Comparison of ENCODE assay signal across 8 cellular contexts in the genomic region with DNA sequence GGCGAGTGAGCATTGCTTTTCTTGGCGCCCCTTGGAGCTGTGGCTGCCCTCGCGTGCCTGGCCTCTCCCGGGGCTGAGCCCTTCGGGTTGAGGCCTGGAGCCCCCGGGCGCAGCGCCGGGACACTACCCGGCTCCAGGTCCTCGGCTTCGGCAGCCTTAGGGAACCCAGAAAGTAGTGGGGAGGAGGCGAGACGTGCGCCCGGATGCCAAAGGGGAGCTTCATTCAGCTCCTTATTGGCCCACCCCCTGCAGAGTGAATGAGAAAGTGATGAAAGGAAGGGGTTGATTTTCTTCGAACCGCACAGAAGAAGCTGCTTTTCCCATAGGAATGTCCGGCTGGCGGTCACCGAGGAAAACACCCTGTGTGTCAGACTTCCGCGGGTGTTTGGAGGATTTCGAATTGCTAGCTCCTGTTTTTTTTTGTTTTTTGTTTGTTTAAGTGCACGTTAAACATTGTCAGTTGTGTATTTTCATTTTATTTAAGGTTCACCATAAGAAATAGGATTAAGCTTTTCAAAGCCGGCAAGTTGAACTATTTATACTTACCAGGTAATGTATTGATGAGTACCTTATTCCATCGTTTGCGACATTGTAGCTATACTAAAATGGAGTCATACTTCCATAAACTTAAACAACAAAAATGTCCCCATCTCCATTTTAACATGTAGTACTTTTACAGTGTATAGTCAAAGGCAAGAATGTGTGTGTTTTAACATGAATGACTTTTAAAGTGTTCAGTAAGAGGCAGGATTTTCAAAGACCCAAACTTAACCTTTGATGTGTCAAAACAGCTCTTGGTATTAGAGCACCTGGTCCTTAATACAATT. TPM values are rescaled to one million over a fixed set of nuclear protein-coding genes. Genes with fewer than 3 reads are reported as not detected.
A peak's percentile ranks its signal among the peaks of the same experiment; 100 is the strongest.
DNase-seq lines count a peak whose midpoint lies in the region; ATAC-seq, FAIRE-seq and TF ChIP-seq lines count a peak whose summit lies in the region.

No MANE protein-coding gene starts in this region.

- TF ChIP-seq EP300 in GM12878 (IDR thresholded peaks at IDR 0.05; ENCODE audit: borderline replicate concordance in 1 of 2, control insufficient read depth in 1 of 2, low read depth in 2 of 2, low read length in 2 of 2), result no peak

- H4K20me1 ChIP-seq in OCI-LY3 (ENCODE audit: insufficient read depth, low read length), result peaks cover 4% of the 10 kb centered on the region; the same call in 1 of the 2 replicates
- no peaks in the 10 kb centered on the region for H4K20me1 ChIP-seq in GM12878 (ENCODE audit: control insufficient read depth, insufficient read depth)

- H3K4me3 ChIP-seq in OCI-LY3 (ENCODE audit: low read length) (peak overlapping the region; percentile 93), GM12878 (peak overlapping the region; percentile 88), iPS-18a (ENCODE audit: low read length) (peak overlapping the region; percentile 99), skin epidermis (peak overlapping the region; percentile 71 to 98 (median 92))

- H3K27ac ChIP-seq in OCI-LY3 (ENCODE audit: low read length) (peak overlapping the region; percentile 54), GM12878 (ENCODE audit: control insufficient read depth, insufficient read depth) (peak overlapping the region; percentile 98), iPS-18a (ENCODE audit: low read length) (peak overlapping the region; percentile 97), skin epidermis (peak overlapping the region; percentile 79 to 100 (median 99))

- no peaks in the 10 kb centered on the region for H3K27me3 ChIP-seq in OCI-LY3 (ENCODE audit: low read depth, low read length)
- H3K27me3 ChIP-seq in GM12878 (replicated peaks in 1 of 2; ENCODE audit: control insufficient read depth in 2 of 2, insufficient read depth in 2 of 2, low read length in 1 of 2), result no peaks in the 10 kb centered on the region
- H3K27me3 ChIP-seq in iPS-18a (ENCODE audit: control insufficient read depth, insufficient read depth, low read length), result no peaks in the 10 kb centered on the region

- peak overlapping the region; percentile 92 for H3K9ac ChIP-seq in OCI-LY3 (ENCODE audit: low read length)
- peak overlapping the region; percentile 78 for H3K9ac ChIP-seq in GM12878 (ENCODE audit: control insufficient read depth, insufficient read depth, low read length)
- H3K9ac ChIP-seq in iPS-18a (ENCODE audit: low read length), result peak overlapping the region; percentile 99

- WGBS in GM12878 (ENCODE audit: insufficient coverage, insufficient replicate concordance, low lambda C conversion rate, missing lambda C conversion rate), result 5% methylated on average over 29 of the region's 29 CpGs

- H3K4me2 ChIP-seq in OCI-LY3 (ENCODE audit: low read length) (peak overlapping the region; percentile 81), GM12878 (ENCODE audit: control insufficient read depth, insufficient read depth) (peak overlapping the region; percentile 65)

- TF ChIP-seq CTCF in AG09319 (IDR thresholded peaks at IDR 0.05; ENCODE audit: low read depth, low read length) (no peak), OCI-LY3 (IDR thresholded peaks at IDR 0.05; ENCODE audit: low read depth, low read length) (no peak), GM12878 (IDR thresholded peaks at IDR 0.05 in 2 of 3, conservative IDR thresholded peaks at IDR 0.05 in 1 of 3; ENCODE audit: control insufficient read depth in 2 of 3, extremely low read depth in 1 of 3, insufficient read depth in 1 of 3, low read depth in 3 of 3, low read length in 3 of 3) (no peak)

- peaks cover 29% of the 10 kb centered on the region for H3K36me3 ChIP-seq in OCI-LY3 (replicated peaks; ENCODE audit: low read depth, low read length)
- H3K36me3 ChIP-seq in GM12878 (ENCODE audit: control insufficient read depth in 2 of 2, insufficient read depth in 2 of 2, low read length in 1 of 2), result peaks cover 3 to 16% of the 10 kb centered on the region in 2 experiments
- H3K36me3 ChIP-seq in iPS-18a (ENCODE audit: control insufficient read depth, low read depth, low read length), result peaks cover 31% of the 10 kb centered on the region

- CTCF ChIA-PET in GM12878 (lab: Yijun Ruan, JAX), result interaction anchor here (0.7 to 3.1 kb wide), 9 partner anchors 17 to 1036 kb away, joined by 3 to 24 read pairs (median 4); partner anchors contain the start of gene ZBED5

- SMC1A ChIA-PET in GM12878 (lab: Charles Lee; ENCODE audit: uncharacterized antibody, unreplicated experiment), result interaction anchor here (0.9 to 4.2 kb wide), 20 partner anchors 9 to 453 kb away, joined by 3 to 31 read pairs (median 4); partner anchors contain the start of gene ZBED5

- peak overlapping the region; percentile 87 for H2AFZ ChIP-seq in OCI-LY3 (ENCODE audit: low read depth, low read length)
- peak overlapping the region; percentile 96 for H2AFZ ChIP-seq in GM12878 (ENCODE audit: control insufficient read depth, low read depth, low read length)

- in situ Hi-C loops in GM12878 (cut with MboI), result no loop called here

- DNase-seq in AG09319 (ENCODE audit: extremely low read depth, low read depth), result peak; percentile 28
- DNase-seq in GM12878 (ENCODE audit: low read depth, low spot score), result no peak
- no peak for DNase-seq in cortex of kidney (lab: John Stamatoyannopoulos, UW)

- no peak for TF ChIP-seq POLR2A in GM12878 (IDR thresholded peaks at IDR 0.05; ENCODE audit: low read depth, low read length)

- ATAC-seq in GM18508 (IDR thresholded peaks at IDR 0.05; ENCODE audit: insufficient read depth, unreplicated experiment) (peak; percentile 8), HG02981 (IDR thresholded peaks at IDR 0.05; ENCODE audit: unreplicated experiment) (peak; percentile 14), GM12878 (peak; percentile 25)

- POLR2A ChIA-PET in GM12878 (lab: Charles Lee), result interaction anchor here (0.6 to 4.3 kb wide), 26 partner anchors 8 to 1043 kb away, joined by 3 to 87 read pairs (median 5); partner anchors contain the start of genes CTR9, RNF141 and ZBED5

- intact Hi-C loops in GM12878 (cut with micrococcal nuclease; ENCODE audit: unreplicated experiment), result loop anchor here (1.0 to 5.0 kb wide), 3 partner anchors 49 to 1033 kb away; partner anchors contain the start of genes CTR9, USP47 and ZBED5

- RAD21 ChIA-PET in GM12878 (lab: Charles Lee; ENCODE audit: unreplicated experiment), result interaction anchor here (0.5 to 3.2 kb wide), 19 partner anchors 7 to 1235 kb away, joined by 3 to 32 read pairs (median 4); partner anchors contain the start of genes CTR9, USP47 and ZBED5

- H3K4me1 ChIP-seq in OCI-LY3 (ENCODE audit: low read length) (peaks cover 29% of the 10 kb centered on the region), GM12878 (ENCODE audit: control insufficient read depth, insufficient read depth, low read length) (peaks cover 10% of the 10 kb centered on the region; the same call in 1 of the 2 replicates), iPS-18a (ENCODE audit: control insufficient read depth, low read depth, low read length) (peaks cover 13% of the 10 kb centered on the region)

- FAIRE-seq in GM12878 (lab: Jason Lieb, UNC), result no peak

- H3K9me3 ChIP-seq in OCI-LY3 (ENCODE audit: insufficient read depth, low read length), result no peaks in the 10 kb centered on the region
- no peaks in the 10 kb centered on the region for H3K9me3 ChIP-seq in GM12878 (replicated peaks; ENCODE audit: control insufficient read depth, insufficient read depth, low read length)
- no peaks in the 10 kb centered on the region for H3K9me3 ChIP-seq in iPS-18a (ENCODE audit: control insufficient read depth, low read depth, low read length)

- BruUV-seq in GM12878 (replicated peaks; lab: Mats Ljungman, UMichigan), result TSS peak; percentile 90

- H3K79me2 ChIP-seq in OCI-LY3 (ENCODE audit: low read length), result peaks cover 40% of the 10 kb centered on the region
- H3K79me2 ChIP-seq in GM12878 (ENCODE audit: control insufficient read depth, insufficient read depth, low read length), result peaks cover 40% of the 10 kb centered on the region

- no peak for TF ChIP-seq RAD21 in GM12878 (IDR thresholded peaks at IDR 0.05; ENCODE audit: insufficient read depth, low read depth, low read length)

RNA-seq across cellular contexts. Expression of gene EIF4G2, which starts 0.9 kb away (rescaled TPM):
- total RNA-seq in GM12878 (2013; cell fraction: nucleolus; rRNA removed), result 381 and 400 TPM in 2 replicates
- total RNA-seq in GM12878 (2014; rRNA removed) (882 and 914 TPM in 2 replicates), GM12878 (2014; rRNA removed; fragmentation: Illumina TruSeq; extraction: Trizol) (587 and 614 TPM in 2 replicates), GM12878 (2021) (833 and 857 TPM in 2 replicates)
- polyA plus RNA-seq in GM12878 (2011; ENCODE audit: low read depth), result 305 TPM
- polyA plus RNA-seq in GM12878 (2011; rRNA removed) (539 and 746 TPM in 2 replicates), GM12878 (2014; fragmentation: Illumina TruSeq; extraction: Trizol) (813 and 914 TPM in 2 replicates), GM12878 (2014; fragmentation: Nextera tagmentation; extraction: Ambion mirVana) (100 to 1,000 TPM; 210 to 317 TPM), GM12878 (2014; rRNA removed) (395 and 419 TPM in 2 replicates), GM12878 (2016; fragmentation: Nextera tagmentation; extraction: Ambion mirVana) (1,000 to 10,000 TPM; 1,072 to 1,104 TPM)
- 257 and 279 TPM in 2 replicates for polyA plus RNA-seq in GM12878 (2011; cell fraction: cytosol; rRNA removed)
- polyA plus RNA-seq in GM12878 (2011; cell fraction: nucleus; rRNA removed), result 430 and 448 TPM in 2 replicates
- 329 and 416 TPM in 2 replicates for polyA plus RNA-seq in GM12878 (2012)
- polyA minus RNA-seq in GM12878 (2011; rRNA and poly(A)+ RNA removed), result 464 and 599 TPM in 2 replicates
- 431 and 495 TPM in 2 replicates for polyA minus RNA-seq in GM12878 (2011; cell fraction: cytosol; rRNA and poly(A)+ RNA removed)
- 238 and 372 TPM in 2 replicates for polyA minus RNA-seq in GM12878 (2011; cell fraction: nucleus; rRNA and poly(A)+ RNA removed)

RNA-seq across cellular contexts. Expression of gene ZBED5, which starts 48.3 kb away (rescaled TPM):
- total RNA-seq in GM12878 (2013; cell fraction: nucleolus; rRNA removed), result 77.1 and 90.7 TPM in 2 replicates
- total RNA-seq in GM12878 (2014; rRNA removed), result 35.0 and 35.8 TPM in 2 replicates
- 35.3 and 35.9 TPM in 2 replicates for total RNA-seq in GM12878 (2014; rRNA removed; fragmentation: Illumina TruSeq; extraction: Trizol)
- total RNA-seq in GM12878 (2021), result 42.2 and 42.8 TPM in 2 replicates
- polyA plus RNA-seq in GM12878 (2011; ENCODE audit: low read depth), result 13.7 TPM
- polyA plus RNA-seq in GM12878 (2011; rRNA removed), result 86.8 and 113 TPM in 2 replicates
- 28.1 and 37.7 TPM in 2 replicates for polyA plus RNA-seq in GM12878 (2011; cell fraction: cytosol; rRNA removed)
- 57.0 and 82.2 TPM in 2 replicates for polyA plus RNA-seq in GM12878 (2011; cell fraction: nucleus; rRNA removed)
- polyA plus RNA-seq in GM12878 (2012), result 18.9 and 25.7 TPM in 2 replicates
- polyA plus RNA-seq in GM12878 (2014; fragmentation: Illumina TruSeq; extraction: Trizol), result 39.3 and 51.6 TPM in 2 replicates
- 10 to 100 TPM; 27.3 to 29.4 TPM for polyA plus RNA-seq in GM12878 (2014; fragmentation: Nextera tagmentation; extraction: Ambion mirVana)
- polyA plus RNA-seq in GM12878 (2014; rRNA removed), result 27.4 and 34.4 TPM in 2 replicates
- 10 to 100 TPM; 40.2 to 45.8 TPM for polyA plus RNA-seq in GM12878 (2016; fragmentation: Nextera tagmentation; extraction: Ambion mirVana)
- polyA minus RNA-seq in GM12878 (2011; rRNA and poly(A)+ RNA removed), result 69.0 and 135 TPM in 2 replicates
- 23.0 TPM in 2 replicates for polyA minus RNA-seq in GM12878 (2011; cell fraction: cytosol; rRNA and poly(A)+ RNA removed)
- polyA minus RNA-seq in GM12878 (2011; cell fraction: nucleus; rRNA and poly(A)+ RNA removed), result 55.5 and 76.3 TPM in 2 replicates

RNA-seq across cellular contexts. Expression of gene CTR9, which starts 58.5 kb away (rescaled TPM):
- 37.2 and 44.3 TPM in 2 replicates for total RNA-seq in GM12878 (2013; cell fraction: nucleolus; rRNA removed)
- total RNA-seq in GM12878 (2014; rRNA removed), result 23.9 and 28.7 TPM in 2 replicates
- total RNA-seq in GM12878 (2014; rRNA removed; fragmentation: Illumina TruSeq; extraction: Trizol), result 28.9 and 33.1 TPM in 2 replicates
- total RNA-seq in GM12878 (2021), result 40.4 and 43.2 TPM in 2 replicates
- 19.6 TPM for polyA plus RNA-seq in GM12878 (2011; ENCODE audit: low read depth)
- 20.5 and 29.0 TPM in 2 replicates for polyA plus RNA-seq in GM12878 (2011; rRNA removed)
- polyA plus RNA-seq in GM12878 (2011; cell fraction: cytosol; rRNA removed), result 14.0 and 14.5 TPM in 2 replicates
- polyA plus RNA-seq in GM12878 (2011; cell fraction: nucleus; rRNA removed), result 14.5 and 23.3 TPM in 2 replicates
- 20.5 and 24.2 TPM in 2 replicates for polyA plus RNA-seq in GM12878 (2012)
- polyA plus RNA-seq in GM12878 (2014; fragmentation: Illumina TruSeq; extraction: Trizol), result 50.0 and 50.3 TPM in 2 replicates
- 10 to 100 TPM; 13.9 to 24.3 TPM for polyA plus RNA-seq in GM12878 (2014; fragmentation: Nextera tagmentation; extraction: Ambion mirVana)
- polyA plus RNA-seq in GM12878 (2014; rRNA removed), result 24.0 and 24.6 TPM in 2 replicates
- polyA plus RNA-seq in GM12878 (2016; fragmentation: Nextera tagmentation; extraction: Ambion mirVana), result 10 to 100 TPM; 53.0 to 54.9 TPM
- 14.5 and 29.4 TPM in 2 replicates for polyA minus RNA-seq in GM12878 (2011; rRNA and poly(A)+ RNA removed)
- polyA minus RNA-seq in GM12878 (2011; cell fraction: cytosol; rRNA and poly(A)+ RNA removed), result 11.1 and 13.5 TPM in 2 replicates
- polyA minus RNA-seq in GM12878 (2011; cell fraction: nucleus; rRNA and poly(A)+ RNA removed), result 9.3 and 13.8 TPM in 2 replicates
